Comparison of ENCODE assay signal across 20 cellular contexts in genomic region chr2:16112251-16112971, GRCh38.
DNase-seq lines count a peak whose midpoint lies in the region; ATAC-seq, FAIRE-seq and TF ChIP-seq lines count a peak whose summit lies in the region.
"Had no signal": no experiment of that assay in that cellular context is flagged by ENCODE, and none has a peak within 500 bp of the region (broad histone marks: within the 10 kb centered on the region; RNA-seq: fewer than 3 reads in every experiment).

No MANE protein-coding gene starts in this region.

- no peak overlapping the region for H3K23ac ChIP-seq in IMR-90 (ENCODE audit: low read depth, low read length)

- H3K27ac Mint-ChIP-seq in naive thymus-derived CD4-positive, alpha-beta T cell = no peak overlapping the region
- H3K27ac Mint-ChIP-seq: B cell; CD14-positive monocyte; CD4-positive, alpha-beta memory T cell had no signal

- H3K27me3 ChIP-seq in HepG2 (ENCODE audit: control insufficient read depth in 1 of 2, insufficient read depth in 2 of 2, low read length in 2 of 2) = peaks cover 0 to 4% of the 10 kb centered on the region in 2 experiments; a peak in 1 of 5 replicates
- no peaks in the 10 kb centered on the region for H3K27me3 ChIP-seq in right lobe of liver
- no peaks in the 10 kb centered on the region for H3K27me3 ChIP-seq in IMR-90 (ENCODE audit: control insufficient read depth, insufficient read depth, low read length)
- H3K27me3 ChIP-seq in naive thymus-derived CD4-positive, alpha-beta T cell (ENCODE audit: control insufficient read depth in 2 of 2, insufficient read depth in 2 of 2, low read length in 2 of 2) = no peaks in the 10 kb centered on the region

- H3K36me3 Mint-ChIP-seq in naive thymus-derived CD4-positive, alpha-beta T cell = no peaks in the 10 kb centered on the region
- H3K36me3 Mint-ChIP-seq: CD14-positive monocyte; CD4-positive, alpha-beta memory T cell had no signal

- H3K4me1 ChIP-seq in HepG2 (ENCODE audit: insufficient read depth, low read length) (peaks cover 24% of the 10 kb centered on the region), right lobe of liver (peaks cover 0 to 15% (median 6%) of the 10 kb centered on the region in 4 donors), IMR-90 (ENCODE audit: control insufficient read depth, insufficient read depth, low read length) (no peaks in the 10 kb centered on the region)
- H3K4me1 ChIP-seq in naive thymus-derived CD4-positive, alpha-beta T cell (ENCODE audit: control insufficient read depth in 2 of 2, insufficient read depth in 2 of 2, low read length in 2 of 2) = no peaks in the 10 kb centered on the region

- H3K9me3 ChIP-seq in HepG2 (ENCODE audit: low read length) (no peaks in the 10 kb centered on the region), right lobe of liver (no peaks in the 10 kb centered on the region), IMR-90 (ENCODE audit: control insufficient read depth, insufficient read depth, low read length) (peaks cover 26% of the 10 kb centered on the region)
- no peaks in the 10 kb centered on the region for H3K9me3 ChIP-seq in naive thymus-derived CD4-positive, alpha-beta T cell (ENCODE audit: control insufficient read depth in 2 of 3, low read length in 3 of 3)
- H3K9me3 ChIP-seq: HAP-1 had no signal

- in situ Hi-C loops in HepG2 (cut with HindIII; ENCODE audit: extremely low pct_ligation_motif_present, low pct_unique_long_range_greater_than_20kb) = no loop called here
- in situ Hi-C loops in IMR-90 (cut with MboI; ENCODE audit: low sequenced_read_pairs) = no loop called here

- no peak overlapping the region for H4K8ac ChIP-seq in IMR-90 (ENCODE audit: low read depth in 2 of 2, low read length in 2 of 2)

- H4K91ac ChIP-seq in IMR-90 (ENCODE audit: insufficient read depth, low read depth, low read length) = no peak overlapping the region

- no peaks in the 10 kb centered on the region for H3K9me1 ChIP-seq in IMR-90 (ENCODE audit: insufficient read depth, low read length)

- H3K4me3 Mint-ChIP-seq in naive thymus-derived CD4-positive, alpha-beta T cell = no peak overlapping the region
- H3K4me3 Mint-ChIP-seq: B cell; CD14-positive monocyte; CD4-positive, alpha-beta memory T cell had no signal

- BruUV-seq in HepG2 (replicated peaks; lab: Mats Ljungman, UMichigan) (no TSS peak), IMR-90 (replicated peaks; lab: Mats Ljungman, UMichigan) (no TSS peak)

- no peak overlapping the region for H2BK120ac ChIP-seq in IMR-90 (ENCODE audit: low read depth, low read length)

- POLR2A ChIA-PET in HepG2 (lab: Yijun Ruan, JAX) = no interaction called here
- POLR2A ChIA-PET in IMR-90 (lab: Charles Lee; ENCODE audit: unreplicated experiment) = no interaction called here
- POLR2A ChIA-PET in naive thymus-derived CD4-positive, alpha-beta T cell (lab: Charles Lee) = no interaction called here

- H3K36me3 ChIP-seq in HepG2 (replicated peaks in 1 of 2; ENCODE audit: control insufficient read depth in 1 of 2, insufficient read depth in 2 of 2, low read length in 2 of 2) (no peaks in the 10 kb centered on the region), right lobe of liver (no peaks in the 10 kb centered on the region), IMR-90 (ENCODE audit: control insufficient read depth, insufficient read depth, low read length) (no peaks in the 10 kb centered on the region)
- H3K36me3 ChIP-seq in naive thymus-derived CD4-positive, alpha-beta T cell (ENCODE audit: control insufficient read depth in 2 of 3, insufficient read depth in 3 of 3, low read length in 3 of 3) = no peaks in the 10 kb centered on the region
- H3K36me3 ChIP-seq: HAP-1 had no signal

- no peak for ATAC-seq in HepG2
- ATAC-seq in right lobe of liver = no peak
- ATAC-seq in IMR-90 (ENCODE audit: low read depth) = no peak
- ATAC-seq in naive thymus-derived CD4-positive, alpha-beta T cell = peak; percentile 6
- ATAC-seq in HG03025 (IDR thresholded peaks at IDR 0.05; ENCODE audit: low FRiP score, unreplicated experiment) = no peak
- no peak for ATAC-seq in left cardiac atrium

- H3K4me2 ChIP-seq in HepG2 (ENCODE audit: low read depth, low read length) (no peak overlapping the region), IMR-90 (ENCODE audit: low read depth, low read length) (no peak overlapping the region)

- H3K4ac ChIP-seq in IMR-90 (ENCODE audit: low read depth, low read length) = no peak overlapping the region

- no peak overlapping the region for H2AK9ac ChIP-seq in IMR-90 (replicated peaks; ENCODE audit: low read depth, low read length, poor library complexity)

- peak; percentile 23 for FAIRE-seq in HepG2 (lab: Jason Lieb, UNC)
- FAIRE-seq: GM12892, GM18507 had no signal

- H3K56ac ChIP-seq in IMR-90 (ENCODE audit: extremely low read depth, insufficient read depth, low read length) = no peak overlapping the region

- TF ChIP-seq CTCF in HepG2 (CRISPR knock-in tag; IDR thresholded peaks at IDR 0.05) = no peak
- TF ChIP-seq CTCF in right lobe of liver (IDR thresholded peaks at IDR 0.05) = no peak
- TF ChIP-seq CTCF in IMR-90 (conservative IDR thresholded peaks at IDR 0.05; ENCODE audit: low read depth, low read length) = no peak

- H3K14ac ChIP-seq in IMR-90 (replicated peaks; ENCODE audit: low read depth, low read length) = no peak overlapping the region

- dilution Hi-C loops in IMR-90 (cut with HindIII; ENCODE audit: low sequenced_read_pairs, unreplicated experiment) = no loop called here

- DNase-seq in HepG2 (ENCODE audit: low spot score) = no peak
- DNase-seq in right lobe of liver = no peak
- DNase-seq in IMR-90 = no peak
- no peak for DNase-seq in naive thymus-derived CD4-positive, alpha-beta T cell
- DNase-seq in left cardiac atrium = no peak
- no peak for DNase-seq in NCI-H2107 treated with DMSO at 0.1 percent for 48 hours (lab: John Stamatoyannopoulos, UW; ENCODE audit: unreplicated experiment)
- DNase-seq: 8988T; CD4-positive, alpha-beta memory T cell; DMS153; DMS79; GDM1; GOT3; KG1 had no signal

- H3K18ac ChIP-seq in IMR-90 (ENCODE audit: low read depth, low read length) = no peak overlapping the region

- H3K4me3 ChIP-seq in HepG2 (replicated peaks in 1 of 3; ENCODE audit: insufficient read depth in 1 of 3, low read depth in 2 of 3, low read length in 3 of 3) = no peak overlapping the region
- no peak overlapping the region for H3K4me3 ChIP-seq in right lobe of liver
- no peak overlapping the region for H3K4me3 ChIP-seq in IMR-90 (ENCODE audit: insufficient read depth, low read depth, low read length)
- H3K4me3 ChIP-seq in naive thymus-derived CD4-positive, alpha-beta T cell (ENCODE audit: low read length) = no peak overlapping the region
- H3K4me3 ChIP-seq: HAP-1 had no signal

- H4K5ac ChIP-seq in IMR-90 (ENCODE audit: low read depth, low read length) = no peak overlapping the region

- H2AFZ ChIP-seq in HepG2 (ENCODE audit: low read length) (no peak overlapping the region), IMR-90 (replicated peaks; ENCODE audit: low read length, poor library complexity) (no peak overlapping the region)

- H4K20me1 ChIP-seq in HepG2 (ENCODE audit: insufficient read depth, low read length) (no peaks in the 10 kb centered on the region), IMR-90 (ENCODE audit: insufficient read depth, low read length) (no peaks in the 10 kb centered on the region)

- no peaks in the 10 kb centered on the region for H3K4me1 Mint-ChIP-seq in naive thymus-derived CD4-positive, alpha-beta T cell
- H3K4me1 Mint-ChIP-seq: B cell; CD14-positive monocyte; CD4-positive, alpha-beta memory T cell had no signal

- no peaks in the 10 kb centered on the region for H3K27me3 Mint-ChIP-seq in naive thymus-derived CD4-positive, alpha-beta T cell
- H3K27me3 Mint-ChIP-seq: B cell; CD4-positive, alpha-beta memory T cell had no signal

- peak overlapping the region; percentile 24 for H2BK5ac ChIP-seq in IMR-90 (ENCODE audit: low read depth, low read length, poor library complexity, severe bottlenecking)

- WGBS in HepG2 (ENCODE audit: low lambda C conversion rate) = 60% methylated on average over 7 of the region's 7 CpGs
- 87% methylated on average over 3 of the region's 7 CpGs for WGBS in right lobe of liver (ENCODE audit: insufficient coverage, low coverage, low lambda C conversion rate, missing lambda C conversion rate)
- WGBS in IMR-90 (ENCODE audit: extremely low coverage in 2 of 2, insufficient read length in 1 of 2), 2 experiments = 57% methylated on average over 3 of the region's 7 CpGs; no CpG with 5 or more reads in 1 of the 2 experiments

- intact Hi-C loops in HepG2 (cut with micrococcal nuclease; ENCODE audit: unreplicated experiment) (no loop called here), right lobe of liver (cut with DNase I) (no loop called here), IMR-90 (cut with micrococcal nuclease) (no loop called here), left cardiac atrium (cut with DNase I) (no loop called here)
- intact Hi-C loops in naive thymus-derived CD4-positive, alpha-beta T cell (cut with micrococcal nuclease) = no loop called here

- H3K9me3 Mint-ChIP-seq in naive thymus-derived CD4-positive, alpha-beta T cell = no peaks in the 10 kb centered on the region
- H3K9me3 Mint-ChIP-seq: CD14-positive monocyte; CD4-positive, alpha-beta memory T cell had no signal

- TF ChIP-seq EP300 in HepG2 (IDR thresholded peaks at IDR 0.05; ENCODE audit: low read depth in 2 of 2, low read length in 2 of 2) (no peak), HepG2 (CRISPR knock-in tag; IDR thresholded peaks at IDR 0.05; ENCODE audit: borderline replicate concordance) (no peak)

- TF ChIP-seq RAD21 in HepG2 (CRISPR knock-in tag; IDR thresholded peaks at IDR 0.05) = no peak
- TF ChIP-seq RAD21 in IMR-90 (IDR thresholded peaks at IDR 0.05; ENCODE audit: low read length) = no peak

- H2BK20ac ChIP-seq in IMR-90 (ENCODE audit: low read depth, low read length) = no peak overlapping the region

- H2AK5ac ChIP-seq in IMR-90 (ENCODE audit: low read depth, low read length) = no peak overlapping the region

- H3K9ac ChIP-seq in HepG2 (ENCODE audit: insufficient read depth, low read depth, low read length) (no peak overlapping the region), IMR-90 (ENCODE audit: low read depth, low read length) (no peak overlapping the region)

- H2BK15ac ChIP-seq in IMR-90 (ENCODE audit: low read depth, low read length) = no peak overlapping the region

- H3K27ac ChIP-seq in HepG2 (ENCODE audit: extremely low read length, insufficient read depth, low read length) (no peak overlapping the region), right lobe of liver (no peak overlapping the region), IMR-90 (ENCODE audit: insufficient read depth, low read length) (no peak overlapping the region)
- H3K27ac ChIP-seq in naive thymus-derived CD4-positive, alpha-beta T cell (ENCODE audit: low read depth, low read length) = no peak overlapping the region
- H3K27ac ChIP-seq: HL-60 had no signal

- no peaks in the 10 kb centered on the region for H3K79me2 ChIP-seq in HepG2 (ENCODE audit: insufficient read depth, low read length)

- no peak for TF ChIP-seq POLR2A in HepG2 (IDR thresholded peaks at IDR 0.05; ENCODE audit: insufficient read depth in 1 of 2, low read depth in 2 of 2, low read length in 2 of 2)
- TF ChIP-seq POLR2A in right lobe of liver (IDR thresholded peaks at IDR 0.05) = no peak
- TF ChIP-seq POLR2A in IMR-90 (IDR thresholded peaks at IDR 0.05; ENCODE audit: low read depth, low read length) = no peak

- no peaks in the 10 kb centered on the region for H3K79me1 ChIP-seq in IMR-90 (ENCODE audit: low read depth in 1 of 2, low read length in 2 of 2)

- CTCF ChIA-PET in HepG2 (lab: Yijun Ruan, JAX; ENCODE audit: low intra/inter-chr PET ratio, low total read pairs) (no interaction called here), IMR-90 (lab: Yijun Ruan, JAX) (no interaction called here)
- CTCF ChIA-PET in naive thymus-derived CD4-positive, alpha-beta T cell (lab: Charles Lee) = no interaction called here
